In the genomic region with DNA sequence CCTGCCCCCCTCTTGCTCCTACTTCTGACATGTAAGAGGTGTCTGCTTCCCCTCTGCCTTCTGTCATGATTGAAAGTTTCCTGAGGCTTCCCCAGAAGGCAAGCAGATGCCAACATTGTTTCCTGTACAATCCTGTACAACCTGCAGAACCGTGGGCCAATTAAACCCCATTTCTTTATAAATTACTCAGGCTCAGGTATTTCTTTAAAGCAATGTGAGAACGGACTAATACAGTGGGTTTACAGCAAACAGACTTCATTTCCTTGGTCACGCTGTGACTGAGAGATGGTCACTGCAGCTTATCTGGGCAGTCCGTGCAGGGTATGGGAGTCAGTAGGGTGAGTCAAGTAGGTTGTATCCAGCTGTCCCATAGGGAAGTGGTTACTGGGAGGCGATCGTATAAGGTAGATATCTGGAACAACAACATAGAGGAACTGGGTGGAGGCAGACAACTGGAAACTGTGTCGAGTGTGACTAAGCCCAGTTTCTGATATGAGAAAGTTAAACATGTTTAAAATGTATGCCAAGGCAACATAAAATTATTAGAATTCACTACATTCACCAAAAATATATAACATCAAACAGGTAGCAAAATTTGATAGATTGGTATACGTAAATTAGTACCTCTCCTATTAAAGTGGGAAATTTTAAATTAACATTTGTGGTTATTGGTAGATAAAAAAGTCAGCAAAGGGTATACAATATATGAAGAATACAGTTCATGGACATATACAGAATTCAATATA, we compare ENCODE assay signal across 21 cellular contexts. TPM values are rescaled to one million over a fixed set of nuclear protein-coding genes. Genes with fewer than 3 reads are reported as not detected.
A peak's percentile ranks its signal among the peaks of the same experiment; 100 is the strongest.
DNase-seq lines count a peak whose midpoint lies in the region.
"Had no signal": no experiment of that assay in that cellular context is flagged by ENCODE, and none has a peak within 500 bp of the region (broad histone marks: within the 10 kb centered on the region; RNA-seq: fewer than 3 reads in every experiment).

No MANE protein-coding gene starts in this region.

- H3K27me3 ChIP-seq in GM23248 (replicated peaks; ENCODE audit: insufficient read depth), result no peaks in the 10 kb centered on the region
- H3K27me3 ChIP-seq: gastroesophageal sphincter, vagina had no signal

- H3K27ac Mint-ChIP-seq in dendritic cell treated with granulocyte-macrophage colony-stimulating factor and Interleukin-4, amounts not matched to agents 40 ng/mL and 50 ng/mL, for 4 days, result peak overlapping the region; percentile 69
- H3K27ac Mint-ChIP-seq: activated T-helper 2 cell treated with anti-CD3 and anti-CD28 coated beads, Interferon-gamma antibody, Interleukin-2, Interleukin-4, amounts not matched to agents 10 μg/mL and 5 μg/mL and 100 μg/mL, durations not matched to agents 14 hours and 24 hours and 36 hours; CD4-positive, alpha-beta T cell; memory B cell; stimulated activated naive CD8-positive, alpha-beta T cell treated with anti-CD3 and anti-CD28 coated beads, Interleukin-15, Interleukin-2, amounts not matched to agents 100 ng/mL and 50 ng/mL, for 24 hours had no signal

- H3K36me3 Mint-ChIP-seq in dendritic cell treated with granulocyte-macrophage colony-stimulating factor and Interleukin-4, amounts not matched to agents 40 ng/mL and 50 ng/mL, for 4 days (ENCODE audit: low read depth), result peaks cover 7% of the 10 kb centered on the region
- H3K36me3 Mint-ChIP-seq: natural killer cell treated with Interleukin-12 subunit alpha and Interleukin-12 subunit beta and Interleukin-15 and Interleukin-18, amount 100 ng/mL, for 72 hours had no signal

- peaks cover 10% of the 10 kb centered on the region for H3K9me3 Mint-ChIP-seq in dendritic cell treated with granulocyte-macrophage colony-stimulating factor and Interleukin-4, amounts not matched to agents 40 ng/mL and 50 ng/mL, for 4 days
- H3K9me3 Mint-ChIP-seq: activated T-helper 2 cell treated with anti-CD3 and anti-CD28 coated beads, Interferon-gamma antibody, Interleukin-2, Interleukin-4, amounts not matched to agents 10 μg/mL and 5 μg/mL and 100 μg/mL, durations not matched to agents 14 hours and 24 hours and 36 hours; CD4-positive, alpha-beta T cell; immature natural killer cell; natural killer cell treated with Interleukin-12 subunit alpha and Interleukin-12 subunit beta and Interleukin-15 and Interleukin-18, amount 100 ng/mL, for 72 hours had no signal

- H3K9me2 ChIP-seq in GM23248 (ENCODE audit: insufficient read depth), result no peaks in the 10 kb centered on the region

- peaks cover 21% of the 10 kb centered on the region for H3K79me2 ChIP-seq in GM23248 (ENCODE audit: insufficient read depth)

- in situ Hi-C loops in GM23248 (cut with MboI), result no loop called here

- no peaks in the 10 kb centered on the region for H3K9me3 ChIP-seq in GM23248 (ENCODE audit: low read depth)
- H3K9me3 ChIP-seq: gastroesophageal sphincter, vagina had no signal

- 90 to 92% methylated on average over 8 of the region's 8 CpGs for WGBS in GM23248 (ENCODE audit: low coverage in 1 of 2, low lambda C conversion rate in 2 of 2, missing lambda C conversion rate in 2 of 2), 2 experiments

- DNase-seq in ELF-1 (ENCODE audit: low read depth, low spot score) (peak; percentile 13), NCI-H226 (peak; percentile 69), lung microvascular endothelial cell (ENCODE audit: low read depth in 2 of 2) (peak; percentile 0 to 80), COR-L47 (lab: John Stamatoyannopoulos, UW) (no peak), HCEC 1CT (no peak), HuH-7.5 (ENCODE audit: low spot score) (no peak), GM23248 (no peak)
- DNase-seq: ACHN; amygdala; CD4-positive, alpha-beta T cell; immature natural killer cell; NCI-H1048; NCI-H748 treated with DMSO at 0.1 percent for 48 hours had no signal

- peaks cover 17% of the 10 kb centered on the region for H3K4me1 Mint-ChIP-seq in dendritic cell treated with granulocyte-macrophage colony-stimulating factor and Interleukin-4, amounts not matched to agents 40 ng/mL and 50 ng/mL, for 4 days (ENCODE audit: low read depth)

- intact Hi-C loops in dendritic cell treated with granulocyte-macrophage colony-stimulating factor and Interleukin-4, amounts not matched to agents 40 ng/mL and 50 ng/mL, for 4 days (cut with micrococcal nuclease), result no loop called here

- H3F3A ChIP-seq in GM23248 (ENCODE audit: insufficient read depth), result no peaks in the 10 kb centered on the region

- H3K9ac ChIP-seq in GM23248, result no peak overlapping the region

- no peak overlapping the region for H3K4me3 ChIP-seq in GM23248
- H3K4me3 ChIP-seq: gastroesophageal sphincter, GM12878, vagina had no signal

- H3K4me1 ChIP-seq in GM23248 (ENCODE audit: insufficient read depth), result no peaks in the 10 kb centered on the region
- H3K4me1 ChIP-seq: vagina had no signal

- H3K27ac ChIP-seq in GM23248, result no peak overlapping the region
- H3K27ac ChIP-seq: gastroesophageal sphincter, vagina had no signal

- no peak overlapping the region for H3K4me3 Mint-ChIP-seq in dendritic cell treated with granulocyte-macrophage colony-stimulating factor and Interleukin-4, amounts not matched to agents 40 ng/mL and 50 ng/mL, for 4 days
- H3K4me3 Mint-ChIP-seq: CD4-positive, alpha-beta T cell; immature natural killer cell; memory B cell; natural killer cell treated with Interleukin-12 subunit alpha and Interleukin-12 subunit beta and Interleukin-15 and Interleukin-18, amount 100 ng/mL, for 72 hours; stimulated activated naive CD8-positive, alpha-beta T cell treated with anti-CD3 and anti-CD28 coated beads, Interleukin-15, Interleukin-2, amounts not matched to agents 100 ng/mL and 50 ng/mL, for 24 hours had no signal

- no peak overlapping the region for H3K4me2 ChIP-seq in GM23248 (ENCODE audit: unreplicated experiment)

- H3K27me3 Mint-ChIP-seq in dendritic cell treated with granulocyte-macrophage colony-stimulating factor and Interleukin-4, amounts not matched to agents 40 ng/mL and 50 ng/mL, for 4 days, result no peaks in the 10 kb centered on the region
- H3K27me3 Mint-ChIP-seq: CD4-positive, alpha-beta T cell; memory B cell; natural killer cell treated with Interleukin-12 subunit alpha and Interleukin-12 subunit beta and Interleukin-15 and Interleukin-18, amount 100 ng/mL, for 72 hours; stimulated activated naive CD8-positive, alpha-beta T cell treated with anti-CD3 and anti-CD28 coated beads, Interleukin-15, Interleukin-2, amounts not matched to agents 100 ng/mL and 50 ng/mL, for 24 hours had no signal

- H3K36me3 ChIP-seq in GM23248 (ENCODE audit: low read depth), result no peaks in the 10 kb centered on the region
- H3K36me3 ChIP-seq: gastroesophageal sphincter, vagina had no signal

- H2AFZ ChIP-seq in GM23248, result no peak overlapping the region

- H4K20me1 ChIP-seq in GM23248 (ENCODE audit: insufficient read depth), result no peaks in the 10 kb centered on the region

RNA-seq across cellular contexts. Expression of a gene that starts 52.8 kb away (rescaled TPM):
- 4.1 and 6.3 TPM in 2 replicates for total RNA-seq in lung microvascular endothelial cell
- 15.3 and 17.2 TPM in 2 replicates for total RNA-seq in GM23248 (2014; rRNA removed; shearing (Covaris generic))
- 31.0 and 31.5 TPM in 2 replicates for polyA plus RNA-seq in GM23248 (2016; fragmentation: Nextera tagmentation; extraction: Ambion mirVana)

Comparison
In these comparisons a context has a peak if more than half of its experiments do, and no peak if none do; other contexts are left out.
1. DNase-seq: peak in ELF-1 (single experiment), NCI-H226 (single experiment) and lung microvascular endothelial cell (2 of 2); none in COR-L47 (single experiment), HCEC 1CT (single experiment), HuH-7.5 (single experiment) and GM23248 (single experiment).